In the genomic region with DNA sequence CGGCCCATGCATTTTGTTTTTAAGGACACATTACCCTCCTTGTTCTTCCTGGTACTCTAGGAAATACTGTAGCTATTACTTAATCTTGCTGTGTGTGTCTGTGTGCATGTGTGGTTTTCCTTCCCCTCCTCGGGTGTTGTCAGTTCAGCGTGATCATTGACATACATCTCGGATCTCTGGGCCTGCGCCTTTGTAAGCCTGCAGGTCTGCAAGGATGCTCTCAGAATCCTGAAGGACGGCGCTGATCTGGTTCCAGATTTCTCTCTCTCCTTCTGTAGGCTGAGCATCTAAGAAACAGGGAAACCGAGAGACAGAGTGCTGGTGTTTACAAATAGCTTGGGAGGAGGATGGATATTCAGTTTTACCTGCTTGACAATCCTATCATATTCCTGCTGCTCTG, we compare ENCODE assay signal across 5 cellular contexts.
"Had no signal": no experiment of that assay in that cellular context is flagged by ENCODE, and none has a peak within 500 bp of the region (broad histone marks: within the 10 kb centered on the region; RNA-seq: fewer than 3 reads in every experiment).

No MANE protein-coding gene starts in this region.

- H3K9me3 Mint-ChIP-seq: IgD-negative memory B cell had no signal

- H3K4me3 Mint-ChIP-seq: IgD-negative memory B cell had no signal

- ATAC-seq: HepG2, K562 had no signal

- H3K27me3 Mint-ChIP-seq: IgD-negative memory B cell had no signal

- H3K27ac Mint-ChIP-seq: IgD-negative memory B cell had no signal

- DNase-seq: IMR-90, KBM-7 had no signal
